8 cellular contexts compared by ENCODE assay signal in the genomic region with DNA sequence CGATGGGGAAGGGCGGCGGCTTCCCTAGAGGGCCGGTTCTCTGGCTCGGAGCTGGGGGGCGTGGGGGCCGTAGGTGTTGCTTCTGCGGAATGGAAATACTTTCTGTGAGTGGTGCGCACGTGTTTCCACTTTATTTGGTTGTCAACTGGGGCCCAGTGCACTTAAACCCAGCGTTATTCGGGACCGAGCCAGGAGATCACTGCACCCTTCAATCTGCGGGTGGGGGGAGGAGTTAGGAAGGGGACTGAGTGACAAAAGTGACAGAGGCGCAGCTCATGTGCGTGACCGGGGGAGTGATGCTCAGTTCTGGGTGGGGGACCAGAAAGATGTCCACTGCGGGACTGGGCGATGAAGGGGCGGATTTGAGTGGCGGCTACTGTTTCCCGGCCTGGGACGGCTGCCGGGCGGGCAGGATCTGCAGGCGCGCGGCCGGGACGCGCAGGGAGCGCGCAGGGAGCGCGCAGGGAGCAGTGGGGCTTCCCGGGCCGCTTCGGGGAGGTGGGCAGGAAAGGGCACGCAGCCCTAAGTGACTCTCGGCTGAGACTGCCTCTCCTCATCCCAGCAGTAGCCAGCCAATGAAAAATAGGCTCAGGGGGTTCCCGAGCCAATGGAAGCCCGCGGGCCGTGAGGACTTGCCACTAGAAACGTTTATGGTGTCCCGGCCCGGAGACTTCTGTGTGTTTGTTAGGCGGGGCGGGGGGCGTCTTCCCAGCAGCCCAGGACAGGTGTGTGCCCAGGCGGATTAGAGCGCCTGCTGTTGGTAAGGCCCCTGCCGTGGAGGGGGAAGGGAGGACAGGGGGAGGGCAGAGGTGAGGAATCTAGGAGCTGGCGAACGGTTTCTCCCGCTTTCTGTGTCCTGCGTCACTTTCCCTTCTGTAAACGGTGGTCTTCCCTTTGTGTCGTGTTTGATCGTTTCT. TPM values are rescaled to one million over a fixed set of nuclear protein-coding genes. Genes with fewer than 3 reads are reported as not detected.
A peak's percentile ranks its signal among the peaks of the same experiment; 100 is the strongest.
DNase-seq lines count a peak whose midpoint lies in the region; ATAC-seq and TF ChIP-seq lines count a peak whose summit lies in the region.

No MANE protein-coding gene starts in this region.

- H3K9ac ChIP-seq in smooth muscle cell (ENCODE audit: low read depth): no peak overlapping the region

- H3K4me1 ChIP-seq in Caco-2 (no peaks in the 10 kb centered on the region), body of pancreas (peaks cover 20% of the 10 kb centered on the region), smooth muscle cell (ENCODE audit: low read depth) (no peaks in the 10 kb centered on the region)

- WGBS in body of pancreas, 2 donors: 1% methylated on average over 39 to 57 of the region's 60 CpGs
- WGBS in smooth muscle cell (ENCODE audit: low lambda C conversion rate): 3% methylated on average over 51 of the region's 60 CpGs

- H3F3A ChIP-seq in smooth muscle cell (ENCODE audit: low read depth): no peaks in the 10 kb centered on the region

- H3K4me2 ChIP-seq in smooth muscle cell: peak overlapping the region; percentile 98

- no peaks in the 10 kb centered on the region for H3K9me3 ChIP-seq in Caco-2
- H3K9me3 ChIP-seq in body of pancreas: no peaks in the 10 kb centered on the region
- H3K9me3 ChIP-seq in iPS-18c (ENCODE audit: control insufficient read depth, insufficient read depth, low read length): no peaks in the 10 kb centered on the region
- H3K9me3 ChIP-seq in smooth muscle cell (replicated peaks; ENCODE audit: low read depth): no peaks in the 10 kb centered on the region

- H4K20me1 ChIP-seq in smooth muscle cell (ENCODE audit: low read depth): no peaks in the 10 kb centered on the region

- no peak overlapping the region for H3K27ac Mint-ChIP-seq in Caco-2 (ENCODE audit: unreplicated experiment)

- peak; percentile 79 for ATAC-seq in body of pancreas
- no peak for ATAC-seq in HG03457 (IDR thresholded peaks at IDR 0.05; ENCODE audit: unreplicated experiment)

- no peaks in the 10 kb centered on the region for H3K9me3 Mint-ChIP-seq in Caco-2 (ENCODE audit: unreplicated experiment)

- no peaks in the 10 kb centered on the region for H3K36me3 ChIP-seq in Caco-2 (ENCODE audit: control insufficient read depth, insufficient read depth, low read length)
- H3K36me3 ChIP-seq in body of pancreas (replicated peaks in 1 of 2; ENCODE audit: insufficient read depth in 1 of 2, low read depth in 2 of 2): no peaks in the 10 kb centered on the region
- no peaks in the 10 kb centered on the region for H3K36me3 ChIP-seq in smooth muscle cell (ENCODE audit: low read depth)

- TF ChIP-seq CTCF in Caco-2 (IDR thresholded peaks at IDR 0.05; ENCODE audit: insufficient read depth in 1 of 2, low read depth in 1 of 2, low read length in 1 of 2, severe bottlenecking in 1 of 2, unreplicated experiment in 1 of 2) (peak in 1 of 2 experiments; percentile 32), body of pancreas (IDR thresholded peaks at IDR 0.05) (no peak), smooth muscle cell (IDR thresholded peaks at IDR 0.05; ENCODE audit: borderline replicate concordance, insufficient read depth, poor library complexity, severe bottlenecking) (no peak)

- H3K27ac ChIP-seq in body of pancreas: no peak overlapping the region
- no peak overlapping the region for H3K27ac ChIP-seq in smooth muscle cell (ENCODE audit: low read depth)

- BruUV-seq in Caco-2 (replicated peaks; lab: Mats Ljungman, UMichigan): no TSS peak

- H3K4me3 ChIP-seq in Caco-2 (ENCODE audit: low read depth, low read length) (peak overlapping the region; percentile 44), body of pancreas (peak overlapping the region; percentile 19 to 34), iPS-18c (ENCODE audit: insufficient read depth, low read depth, low read length) (peak overlapping the region; percentile 61), smooth muscle cell (peak overlapping the region; percentile 63)

- CTCF ChIA-PET in Caco-2 (lab: Charles Lee): no interaction called here

- POLR2A ChIA-PET in Caco-2 (lab: Charles Lee): no interaction called here

- peak overlapping the region; percentile 92 for H3K4me3 Mint-ChIP-seq in Caco-2 (ENCODE audit: unreplicated experiment)

- H3K27me3 ChIP-seq in Caco-2 (replicated peaks; ENCODE audit: control insufficient read depth, insufficient read depth, low read length): no peaks in the 10 kb centered on the region
- no peaks in the 10 kb centered on the region for H3K27me3 ChIP-seq in body of pancreas
- H3K27me3 ChIP-seq in smooth muscle cell (ENCODE audit: low read depth): peaks cover 9% of the 10 kb centered on the region

- peak in 1 of 3 donors; percentile 21 for TF ChIP-seq POLR2A in body of pancreas (IDR thresholded peaks at IDR 0.05)

- DNase-seq in Caco-2 (peak; percentile 55 to 61), LoVo (ENCODE audit: low spot score) (peak; percentile 78), T-helper 22 cell (ENCODE audit: low read depth) (peak; percentile 40), body of pancreas (peak; percentile 52 to 66 (median 61)), smooth muscle cell (lab: John Stamatoyannopoulos, UW; ENCODE audit: unreplicated experiment) (peak; percentile 12), inferior parietal cortex (ENCODE audit: extremely low spot score) (no peak)

- H3K36me3 Mint-ChIP-seq in Caco-2 (ENCODE audit: insufficient read depth, unreplicated experiment): peaks cover 9% of the 10 kb centered on the region

- H2AFZ ChIP-seq in smooth muscle cell (ENCODE audit: low read depth): peak overlapping the region; percentile 92

- H3K79me2 ChIP-seq in smooth muscle cell (ENCODE audit: low read depth): no peaks in the 10 kb centered on the region

- H3K4me1 Mint-ChIP-seq in Caco-2 (ENCODE audit: low read depth, unreplicated experiment): peaks cover 19% of the 10 kb centered on the region

- H3K27me3 Mint-ChIP-seq in Caco-2 (ENCODE audit: insufficient read depth, unreplicated experiment): peaks cover 10% of the 10 kb centered on the region

- intact Hi-C loops in Caco-2 (cut with micrococcal nuclease; ENCODE audit: unreplicated experiment) (loop anchor here (5.0 kb wide), 1 partner anchor 54 kb away; a partner anchor contains a TSS), body of pancreas (cut with DNase I) (loop anchor here (10.0 kb wide), 1 partner anchor 46 kb away; no protein-coding TSS in a partner anchor)

RNA-seq across cellular contexts. Expression of a gene that starts 54.3 kb away (rescaled TPM):
- total RNA-seq in Caco-2 (2022): 3.6 and 5.1 TPM in 2 replicates
- total RNA-seq in body of pancreas: 1 to 10 TPM; 5.3 to 9.6 TPM
- total RNA-seq in smooth muscle cell: 6.1 and 17.3 TPM in 2 replicates
- polyA plus RNA-seq in smooth muscle cell: 0.63 and 0.88 TPM in 2 replicates
